Comparison of ENCODE assay signal across 15 cellular contexts in the genomic region with DNA sequence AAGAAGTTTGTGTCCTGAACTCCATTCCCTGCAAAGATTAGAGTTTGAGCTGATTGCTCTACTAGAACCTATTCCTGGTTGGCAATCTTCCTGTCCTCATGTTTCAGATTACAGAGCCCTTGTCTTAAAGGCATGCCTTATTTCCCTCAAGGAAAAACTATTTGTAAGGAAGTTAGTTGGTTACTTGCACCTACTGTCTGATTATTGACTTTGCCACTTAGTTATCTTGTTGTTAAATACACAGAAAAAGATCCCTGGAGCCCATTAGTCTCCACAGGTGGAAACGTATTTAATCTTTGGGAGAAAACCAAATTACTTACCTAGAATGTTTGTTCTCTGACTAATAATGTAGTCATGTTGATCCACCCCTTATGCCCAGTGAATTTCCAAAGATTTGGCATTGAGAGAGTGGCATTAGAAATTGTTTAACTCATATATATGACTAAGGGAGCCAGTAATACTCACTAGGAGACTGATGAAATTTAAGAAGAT.
DNase-seq lines count a peak whose midpoint lies in the region; ATAC-seq and TF ChIP-seq lines count a peak whose summit lies in the region.
"Had no signal": no experiment of that assay in that cellular context is flagged by ENCODE, and none has a peak within 500 bp of the region (broad histone marks: within the 10 kb centered on the region; RNA-seq: fewer than 3 reads in every experiment).

No MANE protein-coding gene starts in this region.

- H3K9me3 ChIP-seq in PC-3 (ENCODE audit: low read length) (no peaks in the 10 kb centered on the region), osteoblast (ENCODE audit: low read depth, low read length) (no peaks in the 10 kb centered on the region), heart right ventricle (peaks cover 0 to 15% (median 0%) of the 10 kb centered on the region in 11 donors)
- H3K9me3 ChIP-seq: BLaER1, prostate gland had no signal

- peak overlapping the region; percentile 59 for H3K4me2 ChIP-seq in PC-3 (ENCODE audit: low read length)
- no peak overlapping the region for H3K4me2 ChIP-seq in osteoblast (ENCODE audit: insufficient read depth, low read length)
- H3K4me2 ChIP-seq: BLaER1 had no signal

- no peak overlapping the region for H3K9ac ChIP-seq in PC-3 (ENCODE audit: low read length)
- H3K9ac ChIP-seq: BLaER1 had no signal

- H3K27me3 Mint-ChIP-seq in stimulated activated memory B cell treated with anti-CD40 and anti-IgM and Interleukin-4, amounts not matched to agents 10 μg/mL and 1 μg/mL and 100 μg/mL, for 72 hours, result no peaks in the 10 kb centered on the region
- H3K27me3 Mint-ChIP-seq: stimulated activated naive CD8-positive, alpha-beta T cell treated with anti-CD3 and anti-CD28 coated beads, Interleukin-15, Interleukin-2, amounts not matched to agents 100 ng/mL and 50 ng/mL, for 24 hours had no signal

- H3K4me3 Mint-ChIP-seq in stimulated activated memory B cell treated with anti-CD40 and anti-IgM and Interleukin-4, amounts not matched to agents 10 μg/mL and 1 μg/mL and 100 μg/mL, for 72 hours, result no peak overlapping the region
- H3K4me3 Mint-ChIP-seq: stimulated activated naive CD8-positive, alpha-beta T cell treated with anti-CD3 and anti-CD28 coated beads, Interleukin-15, Interleukin-2, amounts not matched to agents 100 ng/mL and 50 ng/mL, for 24 hours had no signal

- peak overlapping the region; percentile 85 for H3K27ac ChIP-seq in PC-3 (ENCODE audit: low read length)
- no peak overlapping the region for H3K27ac ChIP-seq in osteoblast (ENCODE audit: low read depth, low read length)
- H3K27ac ChIP-seq in heart right ventricle, result no peak overlapping the region
- H3K27ac ChIP-seq: BLaER1 had no signal

- H3K9me2 ChIP-seq in PC-3 (replicated peaks; ENCODE audit: low read length), result no peaks in the 10 kb centered on the region

- H3K4me3 ChIP-seq in PC-3 (ENCODE audit: low read length) (no peak overlapping the region), osteoblast (ENCODE audit: insufficient read depth, low read length) (no peak overlapping the region), heart right ventricle (no peak overlapping the region)
- H3K4me3 ChIP-seq: BLaER1, K562, prostate gland had no signal

- no peak overlapping the region for H3K27ac Mint-ChIP-seq in stimulated activated memory B cell treated with anti-CD40 and anti-IgM and Interleukin-4, amounts not matched to agents 10 μg/mL and 1 μg/mL and 100 μg/mL, for 72 hours
- H3K27ac Mint-ChIP-seq: stimulated activated naive CD8-positive, alpha-beta T cell treated with anti-CD3 and anti-CD28 coated beads, Interleukin-15, Interleukin-2, amounts not matched to agents 100 ng/mL and 50 ng/mL, for 24 hours had no signal

- 63 to 68% methylated on average over 1 of the region's 1 CpG for WGBS in heart right ventricle, 2 donors

- ATAC-seq in PC-3 (peak; percentile 90), esophagus mucosa (peak; percentile 93), GM19324 (IDR thresholded peaks at IDR 0.05; ENCODE audit: low FRiP score, unreplicated experiment) (no peak), heart right ventricle (no peak)
- ATAC-seq in stimulated activated memory B cell treated with anti-CD40 and anti-IgM and Interleukin-4, amounts not matched to agents 10 μg/mL and 1 μg/mL and 100 μg/mL, for 72 hours, result no peak
- ATAC-seq: K562 had no signal

- POLR2A ChIA-PET in PC-3 (lab: Charles Lee; ENCODE audit: unreplicated experiment), result interaction anchor here (0.5 to 0.6 kb wide), 2 partner anchors 8 to 161 kb away, joined by 3 read pairs; no protein-coding TSS in a partner anchor

- peaks cover 6% of the 10 kb centered on the region for H3F3A ChIP-seq in PC-3 (ENCODE audit: low read length, unreplicated experiment)

- H3K27me3 ChIP-seq in PC-3 (ENCODE audit: low read length), result no peaks in the 10 kb centered on the region
- no peaks in the 10 kb centered on the region for H3K27me3 ChIP-seq in osteoblast (ENCODE audit: insufficient read depth, low read length)
- H3K27me3 ChIP-seq in heart right ventricle, result no peaks in the 10 kb centered on the region
- H3K27me3 ChIP-seq: BLaER1 had no signal

- H2AFZ ChIP-seq in PC-3 (ENCODE audit: low read length), result no peak overlapping the region
- no peak overlapping the region for H2AFZ ChIP-seq in osteoblast (ENCODE audit: low read length)

- CTCF ChIA-PET in PC-3 (lab: Charles Lee), result no interaction called here

- H3K79me2 ChIP-seq in PC-3 (ENCODE audit: low read length), result no peaks in the 10 kb centered on the region
- no peaks in the 10 kb centered on the region for H3K79me2 ChIP-seq in osteoblast (ENCODE audit: insufficient read depth, low read length)

- intact Hi-C loops in PC-3 (cut with micrococcal nuclease) (loop anchor here (1.0 to 2.0 kb wide), 5 partner anchors 57 to 242 kb away; partner anchors contain the start of gene ELL2), heart right ventricle (cut with DNase I) (no loop called here)

- peaks cover 5% of the 10 kb centered on the region for H3K9me3 Mint-ChIP-seq in stimulated activated memory B cell treated with anti-CD40 and anti-IgM and Interleukin-4, amounts not matched to agents 10 μg/mL and 1 μg/mL and 100 μg/mL, for 72 hours

- no TSS peak for BruUV-seq in PC-3 (replicated peaks; lab: Mats Ljungman, UMichigan)

- DNase-seq in Daoy (ENCODE audit: low read depth), result peak; percentile 53
- DNase-seq in PC-3, result peak; percentile 95
- peak; percentile 34 for DNase-seq in osteoblast (ENCODE audit: insufficient read length, low spot score, missing footprints)
- no peak for DNase-seq in heart right ventricle
- DNase-seq in amygdala (lab: John Stamatoyannopoulos, UW), result no peak
- DNase-seq: activated CD4-positive, CD25-positive, alpha-beta regulatory T cell treated with anti-CD3 and anti-CD28 coated beads, Interleukin-2, amount 50 U/mL, for 72 hours; anterior cingulate cortex; NCI-H2029 treated with DMSO at 0.1 percent for 48 hours had no signal

- no peaks in the 10 kb centered on the region for H3K4me1 Mint-ChIP-seq in stimulated activated memory B cell treated with anti-CD40 and anti-IgM and Interleukin-4, amounts not matched to agents 10 μg/mL and 1 μg/mL and 100 μg/mL, for 72 hours

- H3K36me3 Mint-ChIP-seq in stimulated activated memory B cell treated with anti-CD40 and anti-IgM and Interleukin-4, amounts not matched to agents 10 μg/mL and 1 μg/mL and 100 μg/mL, for 72 hours, result no peaks in the 10 kb centered on the region

- H3K4me1 ChIP-seq in PC-3 (ENCODE audit: insufficient read depth, low read length) (peaks cover 43% of the 10 kb centered on the region), osteoblast (ENCODE audit: insufficient read depth, low read length) (peaks cover 25% of the 10 kb centered on the region), heart right ventricle (peaks cover 0 to 18% (median 10%) of the 10 kb centered on the region in 9 donors)
- H3K4me1 ChIP-seq: prostate gland had no signal

- no peaks in the 10 kb centered on the region for H4K20me1 ChIP-seq in PC-3 (ENCODE audit: low read length)
- no peaks in the 10 kb centered on the region for H4K20me1 ChIP-seq in osteoblast (ENCODE audit: insufficient read depth, low read length)
- H4K20me1 ChIP-seq: BLaER1 had no signal

- no peaks in the 10 kb centered on the region for H3K36me3 ChIP-seq in PC-3 (ENCODE audit: low read depth, low read length)
- H3K36me3 ChIP-seq in osteoblast (ENCODE audit: insufficient read depth, low read length), result no peaks in the 10 kb centered on the region
- no peaks in the 10 kb centered on the region for H3K36me3 ChIP-seq in heart right ventricle
- H3K36me3 ChIP-seq: BLaER1, prostate gland had no signal

- no peak for TF ChIP-seq CTCF in PC-3 (conservative IDR thresholded peaks at IDR 0.05; ENCODE audit: low read depth, low read length)
- TF ChIP-seq CTCF in osteoblast (IDR thresholded peaks at IDR 0.05; ENCODE audit: extremely low read depth, low read depth, low read length), result no peak
- TF ChIP-seq CTCF in heart right ventricle (IDR thresholded peaks at IDR 0.05), result no peak

Comparison
In these comparisons a context has a peak if more than half of its experiments do, and no peak if none do; other contexts are left out.
1. DNase-seq: peak in Daoy (single experiment), PC-3 (single experiment) and osteoblast (single experiment); none in heart right ventricle (0 of 2) and amygdala (0 of 56).
2. ATAC-seq: peak in PC-3 (single experiment) and esophagus mucosa (single experiment); none in GM19324 (single experiment), heart right ventricle (0 of 8) and stimulated activated memory B cell treated with anti-CD40 and anti-IgM and Interleukin-4, amounts not matched to agents 10 μg/mL and 1 μg/mL and 100 μg/mL, for 72 hours (single experiment).